ENCODE assay signal across 9 cellular contexts in the genomic region with DNA sequence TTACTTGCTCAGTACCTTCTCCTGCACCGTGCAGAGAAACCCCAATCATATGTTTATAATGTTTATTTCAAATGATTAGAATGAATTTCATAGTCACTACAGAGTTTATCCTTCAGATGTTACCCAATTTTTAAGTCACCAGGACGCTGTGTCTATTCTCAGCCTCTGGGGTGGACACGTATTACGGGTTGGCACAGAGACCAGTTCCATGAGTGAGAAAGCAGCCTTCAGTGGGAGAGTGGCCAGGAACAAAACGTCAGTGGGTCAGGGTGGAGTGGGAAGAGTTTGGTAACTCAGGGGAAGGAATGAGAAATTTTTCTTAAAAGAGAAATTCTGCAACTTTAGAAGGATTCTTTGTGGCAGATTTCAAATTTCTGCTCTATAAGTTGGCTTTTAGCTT.
DNase-seq lines count a peak whose midpoint lies in the region; ATAC-seq and TF ChIP-seq lines count a peak whose summit lies in the region.
"Had no signal": no experiment of that assay in that cellular context is flagged by ENCODE, and none has a peak within 500 bp of the region (broad histone marks: within the 10 kb centered on the region; RNA-seq: fewer than 3 reads in every experiment).

No MANE protein-coding gene starts in this region.

- H3K9me3 ChIP-seq in AG04450 (ENCODE audit: control insufficient read depth, insufficient read depth, low read length), result no peaks in the 10 kb centered on the region
- no peaks in the 10 kb centered on the region for H3K9me3 ChIP-seq in parathyroid adenoma (ENCODE audit: control insufficient read depth, low read length)

- POLR2A ChIA-PET in AG04450 (lab: Yijun Ruan, JAX), result interaction anchor here (1.2 kb wide), 1 partner anchor 211 kb away, joined by 3 read pairs; a partner anchor contains a TSS

- ATAC-seq in GM18520 (IDR thresholded peaks at IDR 0.05; ENCODE audit: unreplicated experiment), result no peak

- CTCF ChIA-PET in AG04450 (lab: Charles Lee), result interaction anchor here (0.6 to 1.5 kb wide), 7 partner anchors 12 to 393 kb away, joined by 3 to 5 read pairs (median 3); a partner anchor contains a TSS

- H3K4me1 ChIP-seq in parathyroid adenoma, result no peaks in the 10 kb centered on the region

- intact Hi-C loops in cardiac septum (cut with DNase I), result loop anchor here (10.0 kb wide), 1 partner anchor 76 kb away; a partner anchor contains a TSS

- no peaks in the 10 kb centered on the region for H3K79me2 ChIP-seq in parathyroid adenoma

- DNase-seq in AG04450 (ENCODE audit: low read depth, low spot score), result peak; percentile 55
- peak in 32 of 58 donors; percentile 2 to 76 (median 20) for DNase-seq in anterior cingulate cortex (lab: John Stamatoyannopoulos, UW)
- DNase-seq in cardiac septum (ENCODE audit: low spot score), result peak; percentile 80
- DNase-seq in NCI-H524 (lab: John Stamatoyannopoulos, UW), result no peak
- DNase-seq in cortex of kidney (lab: John Stamatoyannopoulos, UW), result no peak
- no peak for DNase-seq in SIG-M5 (lab: John Stamatoyannopoulos, UW)
- DNase-seq: NCI-H1105 treated with DMSO at 0.1 percent for 48 hours had no signal

- H3K9ac ChIP-seq in parathyroid adenoma, result no peak overlapping the region

- H3K27ac ChIP-seq in AG04450 (ENCODE audit: low read depth, low read length) (no peak overlapping the region), parathyroid adenoma (peak overlapping the region; percentile 49)

- no peak overlapping the region for H2AFZ ChIP-seq in parathyroid adenoma

- no peak overlapping the region for H3K4me2 ChIP-seq in parathyroid adenoma (ENCODE audit: low read length)

- H3K4me3 ChIP-seq in AG04450 (ENCODE audit: low read depth, low read length) (no peak overlapping the region), parathyroid adenoma (ENCODE audit: low read depth, low read length) (no peak overlapping the region)

- H3K36me3 ChIP-seq in parathyroid adenoma (ENCODE audit: control insufficient read depth, insufficient read depth, low read length), result no peaks in the 10 kb centered on the region

- TF ChIP-seq CTCF in AG04450 (IDR thresholded peaks at IDR 0.05; ENCODE audit: low read depth, low read length) (no peak), parathyroid adenoma (IDR thresholded peaks at IDR 0.05) (no peak)

- H3K27me3 ChIP-seq in AG04450 (ENCODE audit: control insufficient read depth, insufficient read depth, low read length) (no peaks in the 10 kb centered on the region), parathyroid adenoma (ENCODE audit: control insufficient read depth, insufficient read depth, low read length) (no peaks in the 10 kb centered on the region)

Comparison
In these comparisons a context has a peak if more than half of its experiments do, and no peak if none do; other contexts are left out.
1. DNase-seq: peak in AG04450 (single experiment), anterior cingulate cortex (32 of 58) and cardiac septum (single experiment); none in NCI-H524 (0 of 2), cortex of kidney (single experiment) and SIG-M5 (single experiment).